Comparison of ENCODE assay signal across 16 cellular contexts in the genomic region with DNA sequence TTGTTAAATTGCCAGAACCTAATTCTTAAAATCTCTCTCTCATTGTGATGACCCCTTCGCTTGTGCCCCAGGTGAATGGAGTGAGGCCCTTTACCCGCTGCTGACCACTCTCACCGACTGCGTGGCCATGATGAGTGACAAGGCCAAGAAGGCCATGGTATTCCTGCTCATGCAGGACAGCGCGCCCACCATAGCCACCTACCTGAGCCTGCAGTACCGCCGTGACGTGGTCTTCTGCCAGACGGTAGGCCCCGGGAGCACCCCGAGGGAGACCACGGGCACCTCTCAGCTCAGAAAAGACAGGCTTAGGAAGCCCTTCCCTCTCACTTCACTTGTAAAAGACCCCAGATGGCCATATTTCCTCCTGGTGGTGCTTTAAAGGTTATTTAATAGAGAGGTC.
"Had no signal": no experiment of that assay in that cellular context is flagged by ENCODE, and none has a peak within 500 bp of the region (broad histone marks: within the 10 kb centered on the region; RNA-seq: fewer than 3 reads in every experiment).

No MANE protein-coding gene starts in this region.

- H3K4me3 Mint-ChIP-seq: stimulated activated naive B cell treated with anti-CD40 and anti-IgM and Interleukin-4, amounts not matched to agents 10 μg/mL and 1 μg/mL and 100 μg/mL, for 72 hours had no signal

- H3K27me3 Mint-ChIP-seq: naive B cell; stimulated activated naive B cell treated with anti-CD40 and anti-IgM and Interleukin-4, amounts not matched to agents 10 μg/mL and 1 μg/mL and 100 μg/mL, for 72 hours had no signal

- H3K9me3 Mint-ChIP-seq: activated naive CD4-positive, alpha-beta T cell treated with anti-CD3 and anti-CD28 coated beads, Interleukin-2, amount 50 U/mL, for 72 hours; naive B cell; stimulated activated naive B cell treated with anti-CD40 and anti-IgM and Interleukin-4, amounts not matched to agents 10 μg/mL and 1 μg/mL and 100 μg/mL, for 72 hours had no signal

- H3K9me3 ChIP-seq: body of pancreas, mucosa of descending colon, neutrophil, pancreas, sigmoid colon had no signal

- H3K4me3 ChIP-seq: body of pancreas, mucosa of descending colon, pancreas, sigmoid colon, SK-N-MC had no signal

- H3K27ac ChIP-seq: body of pancreas, pancreas, SK-N-MC had no signal

- H3K4me1 ChIP-seq: body of pancreas, pancreas had no signal

- ATAC-seq: activated naive CD4-positive, alpha-beta T cell treated with anti-CD3 and anti-CD28 coated beads, Interleukin-2, amount 50 U/mL, for 72 hours; body of pancreas; pancreas; stimulated activated naive B cell treated with anti-CD40 and anti-IgM and Interleukin-4, amounts not matched to agents 10 μg/mL and 1 μg/mL and 100 μg/mL, for 72 hours had no signal

- H3K36me3 Mint-ChIP-seq: activated naive CD4-positive, alpha-beta T cell treated with anti-CD3 and anti-CD28 coated beads, Interleukin-2, amount 50 U/mL, for 72 hours had no signal

- H3K4me1 Mint-ChIP-seq: naive B cell had no signal

- DNase-seq: activated CD4-positive, alpha-beta T cell treated with anti-CD3 and anti-CD28 coated beads, Interleukin-2, amount 50 U/mL, for 1 hour; body of pancreas; caudate nucleus; head of caudate nucleus; kidney glomerular epithelial cell; mesenchymal stem cell; mucosa of descending colon; naive B cell; pancreas; Right ventricle myocardium superior; sigmoid colon; stimulated activated CD4-positive, alpha-beta T cell treated with anti-CD3 and anti-CD28 coated beads, Interleukin-4, amount 100 ng/mL, for 4 hours; stimulated activated naive B cell treated with anti-CD40 and anti-IgM and Interleukin-4, amounts not matched to agents 10 μg/mL and 1 μg/mL and 100 μg/mL, for 72 hours had no signal

- H3K27ac Mint-ChIP-seq: stimulated activated naive B cell treated with anti-CD40 and anti-IgM and Interleukin-4, amounts not matched to agents 10 μg/mL and 1 μg/mL and 100 μg/mL, for 72 hours had no signal

- H3K27me3 ChIP-seq: body of pancreas, neutrophil, pancreas, sigmoid colon had no signal
